ENCODE assay signal across 11 cellular contexts in genomic region chr7:50306491-50307367, GRCh38. TPM values are rescaled to one million over a fixed set of nuclear protein-coding genes. Genes with fewer than 3 reads are reported as not detected.
DNase-seq lines count a peak whose midpoint lies in the region; ATAC-seq and TF ChIP-seq lines count a peak whose summit lies in the region.
"Had no signal": no experiment of that assay in that cellular context is flagged by ENCODE, and none has a peak within 500 bp of the region (broad histone marks: within the 10 kb centered on the region; RNA-seq: fewer than 3 reads in every experiment).

No MANE protein-coding gene starts in this region.

- peak overlapping the region; percentile 96 for H3K27ac ChIP-seq in CD8-positive, alpha-beta T cell (ENCODE audit: low read depth, low read length)
- H3K27ac ChIP-seq in KOPT-K1 (ENCODE audit: low read depth, low read length, poor library complexity, severe bottlenecking) (peak overlapping the region; percentile 97), neural cell (ENCODE audit: low read length) (no peak overlapping the region), tibial nerve (peak overlapping the region in 1 of 4 donors; percentile 80), foreskin keratinocyte (no peak overlapping the region)

- ATAC-seq in CD8-positive, alpha-beta T cell = no peak
- no peak for ATAC-seq in activated T-helper 17 cell treated with anti-CD3 and anti-CD28 coated beads, Interleukin-2, amount 50 U/mL, for 72 hours (replicated peaks)
- ATAC-seq in SK-N-SH treated with all-trans-retinoic acid at 6 μM for 48 hours (no peak), foreskin keratinocyte (no peak)

- no peak for TF ChIP-seq EP300 in neural cell (conservative IDR thresholded peaks at IDR 0.05; ENCODE audit: poor library complexity, severe bottlenecking)
- no peak for TF ChIP-seq EP300 in tibial nerve (IDR thresholded peaks at IDR 0.05)

- peak overlapping the region; percentile 96 for H3K27ac Mint-ChIP-seq in CD8-positive, alpha-beta T cell
- peak overlapping the region; percentile 93 for H3K27ac Mint-ChIP-seq in activated T-helper 17 cell treated with anti-CD3 and anti-CD28 coated beads, Interleukin-2, amount 50 U/mL, for 72 hours
- H3K27ac Mint-ChIP-seq: H9 had no signal

- H3K36me3 ChIP-seq in CD8-positive, alpha-beta T cell (ENCODE audit: insufficient read depth, low read length) = no peaks in the 10 kb centered on the region
- no peaks in the 10 kb centered on the region for H3K36me3 ChIP-seq in KOPT-K1 (ENCODE audit: insufficient read depth, low read length)
- no peaks in the 10 kb centered on the region for H3K36me3 ChIP-seq in neural cell (ENCODE audit: insufficient read depth, low read length)
- no peaks in the 10 kb centered on the region for H3K36me3 ChIP-seq in tibial nerve
- H3K36me3 ChIP-seq: sigmoid colon had no signal

- H4K20me1 ChIP-seq in neural cell (ENCODE audit: insufficient read depth) = no peaks in the 10 kb centered on the region

- no peak for TF ChIP-seq RAD21 in neural cell (conservative IDR thresholded peaks at IDR 0.05)

- H3K27me3 ChIP-seq in CD8-positive, alpha-beta T cell (ENCODE audit: insufficient read depth, low read length) = no peaks in the 10 kb centered on the region
- H3K27me3 ChIP-seq in neural cell (ENCODE audit: insufficient read depth, low read depth, low read length) = peaks cover 49% of the 10 kb centered on the region
- peaks cover 0 to 36% of the 10 kb centered on the region in 2 donors for H3K27me3 ChIP-seq in tibial nerve
- peaks cover 81% of the 10 kb centered on the region for H3K27me3 ChIP-seq in foreskin keratinocyte

- H3K4me3 ChIP-seq in CD8-positive, alpha-beta T cell (ENCODE audit: low read depth, low read length) = peak overlapping the region; percentile 96
- H3K4me3 ChIP-seq in neural cell (ENCODE audit: low read length) (peak overlapping the region; percentile 8), tibial nerve (peak overlapping the region in 2 of 4 donors; percentile 30 to 54)

- no peaks in the 10 kb centered on the region for H3K27me3 Mint-ChIP-seq in CD8-positive, alpha-beta T cell (ENCODE audit: low read depth)
- H3K27me3 Mint-ChIP-seq in activated T-helper 17 cell treated with anti-CD3 and anti-CD28 coated beads, Interleukin-2, amount 50 U/mL, for 72 hours = no peaks in the 10 kb centered on the region

- TF ChIP-seq CTCF in CD8-positive, alpha-beta T cell (IDR thresholded peaks at IDR 0.05) = no peak
- TF ChIP-seq CTCF in neural cell (IDR thresholded peaks at IDR 0.05; ENCODE audit: poor library complexity, severe bottlenecking) = no peak
- no peak for TF ChIP-seq CTCF in tibial nerve (IDR thresholded peaks at IDR 0.05)
- TF ChIP-seq CTCF in foreskin keratinocyte (conservative IDR thresholded peaks at IDR 0.05) = no peak

- 55% methylated on average over 10 of the region's 10 CpGs for WGBS in tibial nerve, 2 donors

- TF ChIP-seq POLR2A in tibial nerve (IDR thresholded peaks at IDR 0.05) = no peak

- no peaks in the 10 kb centered on the region for H3K9me2 ChIP-seq in neural cell (ENCODE audit: insufficient read depth, low read length)

- peaks cover 54% of the 10 kb centered on the region for H3K4me1 ChIP-seq in CD8-positive, alpha-beta T cell (ENCODE audit: insufficient read depth, low read length)
- H3K4me1 ChIP-seq in tibial nerve (peaks cover 0 to 11% (median 0%) of the 10 kb centered on the region in 4 donors), foreskin keratinocyte (no peaks in the 10 kb centered on the region)

- peaks cover 50% of the 10 kb centered on the region for H3K4me1 Mint-ChIP-seq in CD8-positive, alpha-beta T cell (ENCODE audit: low read depth)
- peaks cover 4% of the 10 kb centered on the region for H3K4me1 Mint-ChIP-seq in activated T-helper 17 cell treated with anti-CD3 and anti-CD28 coated beads, Interleukin-2, amount 50 U/mL, for 72 hours

- no peaks in the 10 kb centered on the region for H3K79me2 ChIP-seq in neural cell (replicated peaks; ENCODE audit: insufficient read depth, low read length)

- POLR2A ChIA-PET in CD8-positive, alpha-beta T cell (lab: Charles Lee) = interaction anchor here (0.7 to 25.1 kb wide), 10 partner anchors 17 to 133 kb away, joined by 3 to 1039 read pairs (median 6); no protein-coding TSS in a partner anchor

- CTCF ChIA-PET in CD8-positive, alpha-beta T cell (lab: Charles Lee) = interaction anchor here (0.6 to 25.1 kb wide), 22 partner anchors 9 to 111 kb away, joined by 3 to 494 read pairs (median 3); no protein-coding TSS in a partner anchor

- H3K9ac ChIP-seq in neural cell (ENCODE audit: low read length) = no peak overlapping the region

- no peaks in the 10 kb centered on the region for H3K9me3 Mint-ChIP-seq in CD8-positive, alpha-beta T cell
- H3K9me3 Mint-ChIP-seq in activated T-helper 17 cell treated with anti-CD3 and anti-CD28 coated beads, Interleukin-2, amount 50 U/mL, for 72 hours = no peaks in the 10 kb centered on the region

- no peaks in the 10 kb centered on the region for H3K9me3 ChIP-seq in CD8-positive, alpha-beta T cell (ENCODE audit: low read length)
- H3K9me3 ChIP-seq in KOPT-K1 (ENCODE audit: insufficient read depth, low read length, poor library complexity, severe bottlenecking) = no peaks in the 10 kb centered on the region
- no peaks in the 10 kb centered on the region for H3K9me3 ChIP-seq in neural cell (ENCODE audit: low read length)
- no peaks in the 10 kb centered on the region for H3K9me3 ChIP-seq in tibial nerve
- H3K9me3 ChIP-seq: sigmoid colon had no signal

- intact Hi-C loops in CD8-positive, alpha-beta T cell (cut with DNase I, micrococcal nuclease) = loop anchor here (1.0 to 5.0 kb wide), 6 partner anchors 9 to 111 kb away; no protein-coding TSS in a partner anchor

- no peak overlapping the region for H2AFZ ChIP-seq in neural cell (ENCODE audit: low read depth, low read length)

- no peak overlapping the region for H3K4me2 ChIP-seq in neural cell (ENCODE audit: low read length)

- H3F3A ChIP-seq in neural cell (ENCODE audit: insufficient read depth, low read length, poor library complexity, severe bottlenecking) = no peaks in the 10 kb centered on the region

- peaks cover 40% of the 10 kb centered on the region for H3K36me3 Mint-ChIP-seq in CD8-positive, alpha-beta T cell
- no peaks in the 10 kb centered on the region for H3K36me3 Mint-ChIP-seq in activated T-helper 17 cell treated with anti-CD3 and anti-CD28 coated beads, Interleukin-2, amount 50 U/mL, for 72 hours (ENCODE audit: low read depth)

- no peak for DNase-seq in CD8-positive, alpha-beta T cell
- no peak for DNase-seq in activated gamma-delta T cell (lab: John Stamatoyannopoulos, UW)
- DNase-seq in tibial nerve (ENCODE audit: low spot score in 2 of 2) = no peak
- DNase-seq in foreskin keratinocyte = no peak
- DNase-seq: H9, NCI-H1436 treated with DMSO at 0.1 percent for 48 hours, sigmoid colon had no signal

- H3K4me3 Mint-ChIP-seq in CD8-positive, alpha-beta T cell = peak overlapping the region; percentile 93
- H3K4me3 Mint-ChIP-seq in activated T-helper 17 cell treated with anti-CD3 and anti-CD28 coated beads, Interleukin-2, amount 50 U/mL, for 72 hours = peak overlapping the region; percentile 98
- H3K4me3 Mint-ChIP-seq: H9 had no signal

TF ChIP-seq in neural cell, 6 proteins besides CTCF, POLR2A, EP300 and RAD21 (continues in another document):
- TF ChIP-seq TAF1 (IDR thresholded peaks at IDR 0.05; ENCODE audit: low read depth) = no peak
- no peak for TF ChIP-seq EZH2 (IDR thresholded peaks at IDR 0.05; ENCODE audit: borderline replicate concordance, insufficient read depth, low read length, poor library complexity, severe bottlenecking)
- TF ChIP-seq MXI1 (conservative IDR thresholded peaks at IDR 0.05; ENCODE audit: poor library complexity, severe bottlenecking) = no peak

TF ChIP-seq in SK-N-SH treated with all-trans-retinoic acid at 6 μM for 48 hours, 23 proteins besides CTCF, POLR2A, EP300 and RAD21 (continues in another document):
- TF ChIP-seq PATZ1 (CRISPR knock-in tag; IDR thresholded peaks at IDR 0.05; ENCODE audit: borderline replicate concordance) = no peak

RNA-seq across cellular contexts. Expression of gene IKZF1, which starts 2.2 kb away (rescaled TPM):
- total RNA-seq in CD8-positive, alpha-beta T cell = 100 to 1,000 TPM; 248 TPM
- total RNA-seq in activated T-helper 17 cell treated with anti-CD3 and anti-CD28 coated beads, Interleukin-2, amount 50 U/mL, for 72 hours = 100 to 1,000 TPM; 253 to 343 TPM
- 0.24 and 0.40 TPM in 2 replicates for polyA plus RNA-seq in neural cell
- polyA minus RNA-seq in neural cell = 1.7 and 3.4 TPM in 2 replicates
- 10 to 100 TPM in 3 of 4 donors, 1 to 10 TPM in 1; 9.6 to 32.1 (median 20.7) TPM for total RNA-seq in tibial nerve
- total RNA-seq in foreskin keratinocyte = not detected in 2 replicates
- polyA plus RNA-seq in foreskin keratinocyte = not detected in 2 replicates

Comparison
In these comparisons a context has a peak if more than half of its experiments do, and no peak if none do; other contexts are left out.
1. H3K27ac ChIP-seq: peak in CD8-positive, alpha-beta T cell (single experiment) and KOPT-K1 (single experiment); none in neural cell (single experiment) and foreskin keratinocyte (single experiment).
2. RNA of gene IKZF1, which starts 2.2 kb away (total RNA-seq): 253 to 343 TPM in activated T-helper 17 cell treated with anti-CD3 and anti-CD28 coated beads, Interleukin-2, amount 50 U/mL, for 72 hours, 248 TPM in CD8-positive, alpha-beta T cell and 9.6 to 32.1 TPM in tibial nerve; not detected in foreskin keratinocyte; every median in the first group is over 10 times any median in the second.